13 cellular contexts compared by ENCODE assay signal in genomic region chr15:62824111-62824737, GRCh38.
DNase-seq lines count a peak whose midpoint lies in the region; ATAC-seq, FAIRE-seq and TF ChIP-seq lines count a peak whose summit lies in the region.
"Had no signal": no experiment of that assay in that cellular context is flagged by ENCODE, and none has a peak within 500 bp of the region (broad histone marks: within the 10 kb centered on the region; RNA-seq: fewer than 3 reads in every experiment).

No MANE protein-coding gene starts in this region.

- no peak for ATAC-seq in GM19023 (IDR thresholded peaks at IDR 0.05; ENCODE audit: unreplicated experiment)
- ATAC-seq in GM19397 (IDR thresholded peaks at IDR 0.05; ENCODE audit: unreplicated experiment) = no peak
- ATAC-seq: activated naive CD8-positive, alpha-beta T cell treated with anti-CD3 and anti-CD28 coated beads, Interleukin-2, amount 50 U/mL, for 24 hours had no signal

- DNase-seq in H54 (ENCODE audit: insufficient read length, low spot score) = peak; percentile 31
- peak; percentile 67 for DNase-seq in amniotic epithelial cell (ENCODE audit: low read depth)
- DNase-seq in foreskin fibroblast = peak; percentile 60 to 82
- DNase-seq in stromal cell of bone marrow (ENCODE audit: low read depth) = peak; percentile 53
- DNase-seq in NCI-H2081 (lab: John Stamatoyannopoulos, UW) = no peak
- DNase-seq: activated CD4-positive, CD25-positive, alpha-beta regulatory T cell; activated naive CD8-positive, alpha-beta T cell treated with anti-CD3 and anti-CD28 coated beads, Interleukin-2, amount 50 U/mL, for 24 hours; activated T-cell treated with anti-CD3 and anti-CD28 coated beads for 4 hours; effector CD8-positive, alpha-beta T cell; hypothalamus; thyroid gland had no signal

- no peak for TF ChIP-seq POLR2A in H54 (IDR thresholded peaks at IDR 0.05; ENCODE audit: low read depth, low read length)

- no peak for TF ChIP-seq CTCF in foreskin fibroblast (IDR thresholded peaks at IDR 0.05; ENCODE audit: low read depth, low read length)

- FAIRE-seq in H54 (lab: Jason Lieb, UNC) = no peak

- no peak overlapping the region for H3K4me3 ChIP-seq in foreskin fibroblast (ENCODE audit: low read depth in 1 of 2, low read length in 2 of 2)
- H3K4me3 ChIP-seq: thyroid gland had no signal

Comparison
In these comparisons a context has a peak if more than half of its experiments do, and no peak if none do; other contexts are left out.
1. DNase-seq: peak in H54 (single experiment), amniotic epithelial cell (single experiment), foreskin fibroblast (2 of 2) and stromal cell of bone marrow (single experiment); none in NCI-H2081 (0 of 2).